24 cellular contexts compared by ENCODE assay signal in the genomic region with DNA sequence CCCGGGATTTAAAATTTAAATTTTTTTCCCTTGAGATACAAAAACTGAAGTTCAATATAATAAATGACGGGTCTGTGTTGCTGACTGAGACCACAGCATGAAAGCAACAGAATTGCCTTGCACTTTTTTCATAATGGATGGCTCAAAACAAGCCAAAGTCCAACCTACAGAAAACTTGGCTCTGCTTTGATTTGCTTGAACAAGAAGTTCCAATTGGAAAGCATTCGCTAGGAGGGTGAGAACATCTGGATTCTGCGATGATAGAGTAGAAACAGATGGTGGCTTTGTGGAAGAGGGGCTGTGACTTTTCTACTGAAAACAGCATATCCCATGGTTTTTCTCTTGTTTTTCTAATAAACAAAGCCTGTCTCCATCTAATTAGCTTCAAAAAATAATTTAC. TPM values are rescaled to one million over a fixed set of nuclear protein-coding genes. Genes with fewer than 3 reads are reported as not detected.
A peak's percentile ranks its signal among the peaks of the same experiment; 100 is the strongest.
DNase-seq lines count a peak whose midpoint lies in the region; ATAC-seq and TF ChIP-seq lines count a peak whose summit lies in the region.
"Had no signal": no experiment of that assay in that cellular context is flagged by ENCODE, and none has a peak within 500 bp of the region (broad histone marks: within the 10 kb centered on the region; RNA-seq: fewer than 3 reads in every experiment).

No MANE protein-coding gene starts in this region.

- no peak for ATAC-seq in GM18517 (IDR thresholded peaks at IDR 0.05; ENCODE audit: unreplicated experiment)
- ATAC-seq: gastroesophageal sphincter; natural killer cell treated with Interleukin-12 subunit alpha and Interleukin-12 subunit beta and Interleukin-15 and Interleukin-18, amount 100 ng/mL, for 72 hours; T-cell had no signal

- TF ChIP-seq CTCF in fibroblast of mammary gland (conservative IDR thresholded peaks at IDR 0.05; ENCODE audit: control insufficient read depth, insufficient read depth, low read depth, low read length), result no peak

- H3K4me3 ChIP-seq in fibroblast of mammary gland (ENCODE audit: control insufficient read depth, low read depth, low read length), result no peak overlapping the region
- H3K4me3 ChIP-seq: gastroesophageal sphincter, spleen, transverse colon had no signal

- DNase-seq in DMS 273 (lab: John Stamatoyannopoulos, UW; ENCODE audit: unreplicated experiment) (peak; percentile 74), LHCN-M2 (ENCODE audit: low read depth) (peak; percentile 37), fibroblast of mammary gland (ENCODE audit: low read depth) (peak; percentile 89), myocyte (ENCODE audit: low read depth) (peak; percentile 48), medulla oblongata (ENCODE audit: extremely low spot score) (no peak), AG08395 (ENCODE audit: low spot score) (no peak)
- DNase-seq: ACHN; activated CD4-positive, alpha-beta T cell treated with anti-CD3 and anti-CD28 coated beads, Interleukin-2, amount 50 U/mL, for 4 hours; activated naive CD4-positive, alpha-beta T cell treated with anti-CD3 and anti-CD28 coated beads for 36 hours; C1 segment of cervical spinal cord; COR-L47; DND-41; GOT3; hippocampal formation; NCI-H187; NCI-H526 treated with DMSO at 0.1 percent for 48 hours; SIG-M5; spleen; stimulated activated CD4-positive, alpha-beta T cell treated with anti-CD3 and anti-CD28 coated beads, Interleukin-2, amount 100 ng/mL, for 48 hours; T-cell; transverse colon had no signal

RNA-seq across cellular contexts. Expression of a gene that starts 46.4 kb away (rescaled TPM):
- total RNA-seq in LHCN-M2 (2014; rRNA removed) (19.0 and 28.2 TPM in 2 replicates), myocyte (27.1 and 29.0 TPM in 2 replicates)
- 12.4 TPM for polyA plus RNA-seq in LHCN-M2 (2012)
- 28.5 TPM for polyA plus RNA-seq in myocyte (2012)

Comparison
In these comparisons a context has a peak if more than half of its experiments do, and no peak if none do; other contexts are left out.
1. DNase-seq: peak in DMS 273 (single experiment), LHCN-M2 (single experiment), fibroblast of mammary gland (single experiment) and myocyte (single experiment); none in medulla oblongata (single experiment) and AG08395 (single experiment).